ENCODE assay signal across 9 cellular contexts in the genomic region with DNA sequence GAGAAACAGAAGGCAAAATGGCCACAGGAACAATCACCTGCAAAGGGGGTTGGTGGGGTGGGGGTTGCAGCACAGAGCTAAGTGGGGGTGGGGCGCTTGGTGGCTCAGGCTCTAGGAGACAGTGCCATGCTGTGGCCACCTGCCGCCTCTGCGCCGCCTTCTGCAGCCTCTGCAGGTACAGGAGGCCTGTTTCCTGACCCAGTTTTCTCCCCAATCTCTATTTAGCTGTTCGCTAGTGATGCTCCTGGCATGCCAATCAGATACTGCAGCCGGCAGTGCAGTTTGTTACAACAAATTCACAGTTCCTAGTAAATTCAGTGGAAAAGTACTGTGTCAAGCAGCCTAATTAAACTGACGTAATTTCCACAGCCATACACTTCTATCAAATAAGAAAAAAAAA.
DNase-seq lines count a peak whose midpoint lies in the region; ATAC-seq and TF ChIP-seq lines count a peak whose summit lies in the region.
"Had no signal": no experiment of that assay in that cellular context is flagged by ENCODE, and none has a peak within 500 bp of the region (broad histone marks: within the 10 kb centered on the region; RNA-seq: fewer than 3 reads in every experiment).

No MANE protein-coding gene starts in this region.

- DNase-seq in GM06990 (ENCODE audit: extremely low read depth, insufficient read length) (no peak), mammary epithelial cell (no peak), mucosa of descending colon (peak in 2 of 3 donors; percentile 17 to 29), MM.1S (no peak)
- no peak for DNase-seq in activated effector memory CD4-positive, alpha-beta T cell treated with Interleukin-2 at 50 U/mL for 16 hours
- DNase-seq: SHP77 had no signal

- H3K4me2 ChIP-seq in mammary epithelial cell (ENCODE audit: insufficient read depth, low read depth, low read length): no peak overlapping the region
- no peak overlapping the region for H3K4me2 ChIP-seq in MM.1S (ENCODE audit: low read depth, low read length)

- ATAC-seq in mucosa of descending colon (no peak), HG02840 (IDR thresholded peaks at IDR 0.05; ENCODE audit: low FRiP score, unreplicated experiment) (no peak), HG03097 (IDR thresholded peaks at IDR 0.05; ENCODE audit: low FRiP score, unreplicated experiment) (no peak)

- whole genome bisulfite sequencing in mammary epithelial cell (ENCODE audit: low coverage, missing lambda C conversion rate): 100% methylated on average over 3 of the region's 7 CpGs

- H3K27ac ChIP-seq in mammary epithelial cell (ENCODE audit: insufficient read depth, low read depth, low read length) (no peak overlapping the region), MM.1S (ENCODE audit: low read length) (no peak overlapping the region)

- intact Hi-C loops in mammary epithelial cell (cut with micrococcal nuclease) (no loop called here), mucosa of descending colon (cut with DNase I, micrococcal nuclease) (no loop called here)

- no peaks in the 10 kb centered on the region for H3F3A ChIP-seq in MM.1S (ENCODE audit: insufficient read depth, low read length)

- H3K36me3 ChIP-seq in GM06990 (ENCODE audit: control insufficient read depth, insufficient read depth, low read length): no peaks in the 10 kb centered on the region
- no peaks in the 10 kb centered on the region for H3K36me3 ChIP-seq in mammary epithelial cell (ENCODE audit: insufficient read depth, low read length)
- H3K36me3 ChIP-seq in mucosa of descending colon (ENCODE audit: low read depth): no peaks in the 10 kb centered on the region
- no peaks in the 10 kb centered on the region for H3K36me3 ChIP-seq in MM.1S (replicated peaks; ENCODE audit: insufficient read depth, low read length)

- H3K9ac ChIP-seq in mammary epithelial cell (ENCODE audit: insufficient read depth, low read length) (no peak overlapping the region), MM.1S (ENCODE audit: low read length) (no peak overlapping the region)

- CTCF ChIA-PET in mammary epithelial cell (lab: Charles Lee; ENCODE audit: low non-redundant PET): no interaction called here

- no peaks in the 10 kb centered on the region for H3K27me3 ChIP-seq in GM06990 (replicated peaks; ENCODE audit: control insufficient read depth, insufficient read depth, low read length)
- H3K27me3 ChIP-seq in mammary epithelial cell (ENCODE audit: insufficient read depth, low read length): no peaks in the 10 kb centered on the region
- no peaks in the 10 kb centered on the region for H3K27me3 ChIP-seq in MM.1S (replicated peaks; ENCODE audit: insufficient read depth, low read length)

- H3K9me3 ChIP-seq in mammary epithelial cell (replicated peaks; ENCODE audit: insufficient read depth, low read length) (no peaks in the 10 kb centered on the region), mucosa of descending colon (no peaks in the 10 kb centered on the region), MM.1S (replicated peaks; ENCODE audit: insufficient read depth, low read length) (no peaks in the 10 kb centered on the region)

- no peaks in the 10 kb centered on the region for H3K4me1 ChIP-seq in mammary epithelial cell (ENCODE audit: insufficient read depth, low read length)
- no peaks in the 10 kb centered on the region for H3K4me1 ChIP-seq in mucosa of descending colon (ENCODE audit: low read depth)
- H3K4me1 ChIP-seq in MM.1S (ENCODE audit: low read length): no peaks in the 10 kb centered on the region

- H4K20me1 ChIP-seq in mammary epithelial cell (ENCODE audit: insufficient read depth, low read length) (no peaks in the 10 kb centered on the region), MM.1S (ENCODE audit: insufficient read depth, low read length) (no peaks in the 10 kb centered on the region)

- dilution Hi-C loops in mammary epithelial cell (cut with HindIII; ENCODE audit: low sequenced_read_pairs): no loop called here

- in situ Hi-C loops in mammary epithelial cell (cut with MboI; ENCODE audit: low sequenced_read_pairs in 2 of 2): no loop called here

- no peaks in the 10 kb centered on the region for H3K9me2 ChIP-seq in MM.1S (replicated peaks; ENCODE audit: insufficient read depth, low read length)

- TF ChIP-seq CTCF in GM06990 (IDR thresholded peaks at IDR 0.05; ENCODE audit: insufficient read depth, low read length, poor library complexity, severe bottlenecking) (peak; percentile 15), LNCAP (IDR thresholded peaks at IDR 0.05) (peak; percentile 78), mammary epithelial cell (conservative IDR thresholded peaks at IDR 0.05 in 1 of 2, IDR thresholded peaks at IDR 0.05 in 1 of 2; ENCODE audit: extremely low read depth in 1 of 2, insufficient read depth in 1 of 2, low read depth in 1 of 2, low read length in 2 of 2) (peak; percentile 10 to 42), mucosa of descending colon (IDR thresholded peaks at IDR 0.05) (no peak), MM.1S (IDR thresholded peaks at IDR 0.05; ENCODE audit: low read length) (no peak)

- no peak overlapping the region for H3K4me3 ChIP-seq in GM06990 (replicated peaks; ENCODE audit: low read depth, low read length)
- no peak overlapping the region for H3K4me3 ChIP-seq in mammary epithelial cell (replicated peaks in 1 of 3; ENCODE audit: insufficient read depth in 1 of 3, low read depth in 2 of 3, low read length in 3 of 3)
- H3K4me3 ChIP-seq in mucosa of descending colon: no peak overlapping the region
- no peak overlapping the region for H3K4me3 ChIP-seq in MM.1S (ENCODE audit: low read length)

- no peak overlapping the region for H2AFZ ChIP-seq in mammary epithelial cell (ENCODE audit: low read depth, low read length)
- H2AFZ ChIP-seq in MM.1S (ENCODE audit: low read length): no peak overlapping the region

- no TSS peak for BruUV-seq in mammary epithelial cell (replicated peaks; lab: Mats Ljungman, UMichigan)

- H3K79me2 ChIP-seq in mammary epithelial cell (ENCODE audit: insufficient read depth, low read length) (no peaks in the 10 kb centered on the region), MM.1S (ENCODE audit: low read length) (no peaks in the 10 kb centered on the region)

Comparison
In these comparisons a context has a peak if more than half of its experiments do, and no peak if none do; other contexts are left out.
1. DNase-seq: peak in mucosa of descending colon (2 of 3); none in GM06990 (single experiment), mammary epithelial cell (single experiment), MM.1S (single experiment) and activated effector memory CD4-positive, alpha-beta T cell treated with Interleukin-2 at 50 U/mL for 16 hours (single experiment).
2. CTCF ChIP-seq: peak in GM06990 (single experiment), LNCAP (single experiment) and mammary epithelial cell (2 of 2); none in mucosa of descending colon (single experiment) and MM.1S (single experiment).